In genomic region chr16:31108035-31108793, GRCh38 we compare ENCODE assay signal across 1 cellular context.
TF ChIP-seq lines count a peak whose summit lies in the region.

Gene BCKDK, plus strand, starts transcription at chr16:31108386. Its CDS starts 838 bp downstream, at chr16:31109224.

TF ChIP-seq in HEK293, 187 proteins besides CTCF, POLR2A, EP300 and RAD21 (continued from another document):
- peak; percentile 87 for TF ChIP-seq ZNF335 (tag by site-specific recombination; conservative IDR thresholded peaks at IDR 0.05)
- peak; percentile 81 for TF ChIP-seq ZBTB26 (tag by site-specific recombination; optimal IDR thresholded peaks at IDR 0.05)
- peak; percentile 83; the same call in 1 of the 2 replicates for TF ChIP-seq ZNF561 (tag by site-specific recombination; IDR thresholded peaks at IDR 0.05; ENCODE audit: borderline replicate concordance)
- TF ChIP-seq ZNF692 (tag by site-specific recombination; IDR thresholded peaks at IDR 0.05) = 0 out of 2 replicates have a peak, but pooled peaks have one; percentile 63
- TF ChIP-seq KLF9 (tag by site-specific recombination; IDR thresholded peaks at IDR 0.05; ENCODE audit: low read depth) = peak; percentile 68
- no peak for TF ChIP-seq ZNF501 (tag by site-specific recombination; IDR thresholded peaks at IDR 0.05)
- TF ChIP-seq ZSCAN5A (tag by site-specific recombination; IDR thresholded peaks at IDR 0.05) = 0 out of 2 replicates have a peak, but pooled peaks have one; percentile 30
- TF ChIP-seq ZNF184 (tag by site-specific recombination; IDR thresholded peaks at IDR 0.05) = no peak
- TF ChIP-seq SP7 (tag by site-specific recombination; IDR thresholded peaks at IDR 0.05) = peak; percentile 26; the same call in 1 of the 2 replicates
- no peak for TF ChIP-seq ZNF138 (tag by site-specific recombination; IDR thresholded peaks at IDR 0.05; ENCODE audit: borderline replicate concordance)
- TF ChIP-seq PRDM10 (tag by site-specific recombination; IDR thresholded peaks at IDR 0.05) = peak; percentile 97
- TF ChIP-seq ZSCAN30 (tag by site-specific recombination; IDR thresholded peaks at IDR 0.05) = peak; percentile 73; the same call in 1 of the 2 replicates
- TF ChIP-seq ZNF629 (tag by site-specific recombination; IDR thresholded peaks at IDR 0.05) = peak; percentile 90
- peak; percentile 98 for TF ChIP-seq ZBTB6 (tag by site-specific recombination; IDR thresholded peaks at IDR 0.05)
- TF ChIP-seq ZNF239 (tag by site-specific recombination; IDR thresholded peaks at IDR 0.05) = no peak
- TF ChIP-seq KLF10 (tag by site-specific recombination; IDR thresholded peaks at IDR 0.05) = peak; percentile 57
- TF ChIP-seq ZBTB8A (tag by site-specific recombination; IDR thresholded peaks at IDR 0.05) = peak; percentile 100
- no peak for TF ChIP-seq MYNN (tag by site-specific recombination; IDR thresholded peaks at IDR 0.05; ENCODE audit: borderline replicate concordance)
- TF ChIP-seq ZNF37A (tag by site-specific recombination; IDR thresholded peaks at IDR 0.05) = 0 out of 2 replicates have a peak, but pooled peaks have one; percentile 2
- TF ChIP-seq FEZF1 (tag by site-specific recombination; IDR thresholded peaks at IDR 0.05) = no peak
- no peak for TF ChIP-seq ZNF571 (tag by site-specific recombination; IDR thresholded peaks at IDR 0.05)
- peak; percentile 88 for TF ChIP-seq SP3 (tag by site-specific recombination; IDR thresholded peaks at IDR 0.05)
- peak; percentile 53 for TF ChIP-seq PATZ1 (tag by site-specific recombination; IDR thresholded peaks at IDR 0.05)
